Comparison of ENCODE assay signal across 10 cellular contexts in the genomic region with DNA sequence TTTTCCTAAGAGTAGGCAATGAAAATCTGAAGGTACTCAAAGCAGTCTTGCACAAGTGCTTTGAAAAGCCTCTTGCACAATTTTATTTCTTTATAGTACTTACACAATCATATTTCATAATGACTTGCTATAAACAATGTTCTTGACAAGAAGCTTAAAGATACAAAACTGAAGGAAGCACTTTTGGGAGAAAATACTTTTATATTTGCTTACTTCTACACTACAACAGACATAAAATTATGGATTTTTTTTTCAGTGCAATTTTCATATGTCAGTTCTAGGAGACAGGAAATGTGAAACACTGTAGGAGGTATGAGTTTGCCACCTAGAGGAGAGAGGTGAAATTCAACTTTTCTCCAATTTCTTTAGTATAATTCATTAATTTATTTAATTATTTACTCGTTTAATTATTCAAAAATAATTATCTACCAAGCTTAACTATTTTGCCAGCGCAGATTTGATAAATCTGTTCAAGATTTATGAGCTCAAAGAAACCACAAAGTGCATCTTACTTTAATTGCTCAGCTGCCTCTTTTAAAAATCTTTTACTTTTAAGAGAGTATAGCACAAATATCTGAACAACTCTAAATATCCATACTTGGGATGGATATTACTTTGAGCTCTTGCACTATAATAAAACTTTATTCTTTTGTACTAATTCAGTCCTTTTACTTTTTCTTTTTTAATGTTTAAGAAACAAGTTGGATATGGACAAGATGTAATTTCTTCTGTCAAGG. TPM values are rescaled to one million over a fixed set of nuclear protein-coding genes. Genes with fewer than 3 reads are reported as not detected.
DNase-seq lines count a peak whose midpoint lies in the region; ATAC-seq and TF ChIP-seq lines count a peak whose summit lies in the region.
"Had no signal": no experiment of that assay in that cellular context is flagged by ENCODE, and none has a peak within 500 bp of the region (broad histone marks: within the 10 kb centered on the region; RNA-seq: fewer than 3 reads in every experiment).

No MANE protein-coding gene starts in this region.

- no peaks in the 10 kb centered on the region for H3F3A ChIP-seq in Loucy (ENCODE audit: low read depth)

- no peaks in the 10 kb centered on the region for H3K36me3 Mint-ChIP-seq in naive B cell
- H3K36me3 Mint-ChIP-seq in activated CD4-positive, alpha-beta T cell treated with anti-CD3 and anti-CD28 coated beads, Interleukin-2, amount 10 ng/mL, durations not matched to agents 24 days and 14 days (ENCODE audit: low read depth), result no peaks in the 10 kb centered on the region

- H3K27ac Mint-ChIP-seq in naive B cell, result no peak overlapping the region
- no peak overlapping the region for H3K27ac Mint-ChIP-seq in activated CD4-positive, alpha-beta T cell treated with anti-CD3 and anti-CD28 coated beads, Interleukin-2, amount 10 ng/mL, durations not matched to agents 24 days and 14 days

- H2AFZ ChIP-seq in Loucy (ENCODE audit: low read length), result no peak overlapping the region

- no peak overlapping the region for H3K4me3 ChIP-seq in Loucy (ENCODE audit: low read length, poor library complexity, severe bottlenecking)
- no peak overlapping the region for H3K4me3 ChIP-seq in cardiac fibroblast (replicated peaks in 1 of 2; ENCODE audit: low read depth in 2 of 2, low read length in 2 of 2)
- H3K4me3 ChIP-seq: BLaER1 had no signal

- H3K36me3 ChIP-seq in Loucy (ENCODE audit: insufficient read depth, low read length), result peaks cover 2% of the 10 kb centered on the region; the same call in 1 of the 2 replicates
- H3K36me3 ChIP-seq: BLaER1 had no signal

- no peaks in the 10 kb centered on the region for H3K27me3 ChIP-seq in Loucy (ENCODE audit: insufficient read depth, low read length, poor library complexity, severe bottlenecking)
- H3K27me3 ChIP-seq: BLaER1 had no signal

- H3K9me2 ChIP-seq in Loucy (replicated peaks; ENCODE audit: low read depth, low read length), result no peaks in the 10 kb centered on the region

- intact Hi-C loops in activated CD4-positive, alpha-beta T cell treated with anti-CD3 and anti-CD28 coated beads, Interleukin-2, amount 10 ng/mL, durations not matched to agents 24 days and 14 days (cut with micrococcal nuclease), result loop anchor here (1.0 kb wide), 3 partner anchors 30 to 225 kb away; no protein-coding TSS in a partner anchor

- DNase-seq in DMS79 treated with DMSO at 0.1 percent for 48 hours (lab: John Stamatoyannopoulos, UW) (peak; percentile 28), DMS79 (lab: John Stamatoyannopoulos, UW) (no peak), cardiac fibroblast (ENCODE audit: low read depth in 2 of 2) (peak; percentile 60 to 75), naive B cell (peak; percentile 11), HuH-7 (ENCODE audit: low spot score) (no peak)
- DNase-seq in activated CD4-positive, alpha-beta T cell treated with anti-CD3 and anti-CD28 coated beads, Interleukin-2, amount 10 ng/mL, durations not matched to agents 24 days and 14 days, result no peak

- no peaks in the 10 kb centered on the region for H3K79me2 ChIP-seq in Loucy (ENCODE audit: insufficient read depth, low read length)

- H3K9ac ChIP-seq in Loucy (ENCODE audit: low read depth, low read length, poor library complexity, severe bottlenecking), result peak overlapping the region; percentile 30
- H3K9ac ChIP-seq: BLaER1 had no signal

- no peaks in the 10 kb centered on the region for H3K9me3 Mint-ChIP-seq in naive B cell
- no peaks in the 10 kb centered on the region for H3K9me3 Mint-ChIP-seq in activated CD4-positive, alpha-beta T cell treated with anti-CD3 and anti-CD28 coated beads, Interleukin-2, amount 10 ng/mL, durations not matched to agents 24 days and 14 days
- H3K9me3 Mint-ChIP-seq: T-helper 1 cell treated with Interleukin-12 subunit alpha and Interleukin-12 subunit beta and Interleukin-4 antibody, amounts not matched to agents 30 μg/mL and 1 μg/mL, for 36 hours had no signal

- no peak overlapping the region for H3K4me3 Mint-ChIP-seq in naive B cell
- no peak overlapping the region for H3K4me3 Mint-ChIP-seq in activated CD4-positive, alpha-beta T cell treated with anti-CD3 and anti-CD28 coated beads, Interleukin-2, amount 10 ng/mL, durations not matched to agents 24 days and 14 days
- H3K4me3 Mint-ChIP-seq: T-helper 1 cell treated with Interleukin-12 subunit alpha and Interleukin-12 subunit beta and Interleukin-4 antibody, amounts not matched to agents 30 μg/mL and 1 μg/mL, for 36 hours had no signal

- H4K20me1 ChIP-seq in Loucy (ENCODE audit: insufficient read depth, low read length, poor library complexity, severe bottlenecking), result no peaks in the 10 kb centered on the region
- H4K20me1 ChIP-seq: BLaER1 had no signal

- TF ChIP-seq CTCF in Loucy (conservative IDR thresholded peaks at IDR 0.05; ENCODE audit: low read length) (peak; percentile 42; the same call in 1 of the 2 replicates), cardiac fibroblast (IDR thresholded peaks at IDR 0.05; ENCODE audit: low read depth, low read length) (peak; percentile 49)

- peaks cover 0 to 7% (median 0%) of the 10 kb centered on the region in 3 donors for H3K4me1 Mint-ChIP-seq in naive B cell
- peaks cover 26% of the 10 kb centered on the region for H3K4me1 Mint-ChIP-seq in activated CD4-positive, alpha-beta T cell treated with anti-CD3 and anti-CD28 coated beads, Interleukin-2, amount 10 ng/mL, durations not matched to agents 24 days and 14 days

- H3K27me3 Mint-ChIP-seq in naive B cell, result no peaks in the 10 kb centered on the region
- H3K27me3 Mint-ChIP-seq in activated CD4-positive, alpha-beta T cell treated with anti-CD3 and anti-CD28 coated beads, Interleukin-2, amount 10 ng/mL, durations not matched to agents 24 days and 14 days, result peaks cover 34% of the 10 kb centered on the region

- no peak overlapping the region for H3K4me2 ChIP-seq in Loucy (ENCODE audit: low read depth, low read length, poor library complexity, severe bottlenecking)
- H3K4me2 ChIP-seq: BLaER1 had no signal

- H3K4me1 ChIP-seq in Loucy (ENCODE audit: insufficient read depth, low read length, poor library complexity, severe bottlenecking), result peaks cover 39% of the 10 kb centered on the region

- ATAC-seq in naive B cell (ENCODE audit: low read depth in 2 of 2) (peak in 1 of 2 donors; percentile 49), HG03175 (IDR thresholded peaks at IDR 0.05; ENCODE audit: unreplicated experiment) (no peak)

- H3K9me3 ChIP-seq in Loucy (ENCODE audit: insufficient read depth, low read depth, low read length), result no peaks in the 10 kb centered on the region
- H3K9me3 ChIP-seq: BLaER1 had no signal

RNA-seq across cellular contexts. Expression of a gene that starts 29.0 kb away (rescaled TPM):
- polyA plus RNA-seq in naive B cell (ENCODE audit: low read depth in 6 of 6), result under 1 TPM in 5 of 6 donors, not detected in 1; 0.25 to 0.90 (median 0.43) TPM
- total RNA-seq in activated CD4-positive, alpha-beta T cell treated with anti-CD3 and anti-CD28 coated beads, Interleukin-2, amount 10 ng/mL, durations not matched to agents 24 days and 14 days, result 0.21 and 0.33 TPM in 2 replicates

RNA-seq across cellular contexts. Expression of a gene that starts 43.5 kb away (rescaled TPM):
- polyA plus RNA-seq in naive B cell (ENCODE audit: low read depth in 6 of 6), result 1 to 10 TPM in 1 of 6 donors, under 1 TPM in 3, not detected in 2; 0.48 to 1.2 (median 0.76) TPM
- 0.42 and 0.78 TPM in 2 replicates for total RNA-seq in activated CD4-positive, alpha-beta T cell treated with anti-CD3 and anti-CD28 coated beads, Interleukin-2, amount 10 ng/mL, durations not matched to agents 24 days and 14 days

RNA-seq across cellular contexts. Expression of a gene that starts 43.9 kb away (rescaled TPM):
- polyA plus RNA-seq in naive B cell (ENCODE audit: low read depth in 6 of 6), result 1 to 10 TPM; 1.3 to 5.6 (median 4.6) TPM
- 2.5 and 3.7 TPM in 2 replicates for total RNA-seq in activated CD4-positive, alpha-beta T cell treated with anti-CD3 and anti-CD28 coated beads, Interleukin-2, amount 10 ng/mL, durations not matched to agents 24 days and 14 days

Comparison
In these comparisons a context has a peak if more than half of its experiments do, and no peak if none do; other contexts are left out.
1. DNase-seq: peak in DMS79 treated with DMSO at 0.1 percent for 48 hours (single experiment), cardiac fibroblast (2 of 2) and naive B cell (single experiment); none in DMS79 (single experiment), activated CD4-positive, alpha-beta T cell treated with anti-CD3 and anti-CD28 coated beads, Interleukin-2, amount 10 ng/mL, durations not matched to agents 24 days and 14 days (single experiment) and HuH-7 (single experiment).